Comparison of ENCODE assay signal across 8 cellular contexts in genomic region chr3:172490198-172490669, GRCh38. TPM values are rescaled to one million over a fixed set of nuclear protein-coding genes. Genes with fewer than 3 reads are reported as not detected.
DNase-seq lines count a peak whose midpoint lies in the region; ATAC-seq and FAIRE-seq lines count a peak whose summit lies in the region.
"Not testable (repeated sequence)": the region's sequence is repeated elsewhere in the genome, so short reads cannot be mapped to it uniquely, and the experiment has no call there.

No MANE protein-coding gene starts in this region.

- H3K4me1 Mint-ChIP-seq in activated CD8-positive, alpha-beta T cell treated with anti-CD3 and anti-CD28 coated beads, Interleukin-2, amount 10 ng/mL, durations not matched to agents 7 days and 5 days (ENCODE audit: low read depth) = peaks cover 17% of the 10 kb centered on the region

- POLR2A ChIA-PET in activated CD8-positive, alpha-beta T cell treated with anti-CD3 and anti-CD28 coated beads, Interleukin-2, amount 10 ng/mL, durations not matched to agents 7 days and 5 days (lab: Charles Lee) = not testable (repeated sequence)

- not testable (repeated sequence) for FAIRE-seq in HTR-8/SVneo (lab: Jason Lieb, UNC)

- H3K9me3 Mint-ChIP-seq in activated CD8-positive, alpha-beta T cell treated with anti-CD3 and anti-CD28 coated beads, Interleukin-2, amount 10 ng/mL, durations not matched to agents 7 days and 5 days (ENCODE audit: insufficient read depth) = peaks cover 15% of the 10 kb centered on the region

- DNase-seq in AML-193 (lab: John Stamatoyannopoulos, UW) (peak; percentile 84 to 86), HTR-8/SVneo (ENCODE audit: insufficient read length, low spot score) (peak; percentile 53), NT2/D1 (ENCODE audit: low read depth, low spot score) (peak; percentile 57), dermis blood vessel endothelial cell (peak; percentile 87), left kidney (ENCODE audit: low read depth, low spot score) (peak; percentile 82)
- peak; percentile 88 for DNase-seq in activated CD8-positive, alpha-beta T cell treated with anti-CD3 and anti-CD28 coated beads, Interleukin-2, amount 10 ng/mL, durations not matched to agents 7 days and 5 days
- DNase-seq in stimulated activated CD4-positive, alpha-beta T cell treated with anti-CD3 and anti-CD28 coated beads, Interleukin-2, amount 100 ng/mL, for 48 hours = peak; percentile 73 to 83

- not testable (repeated sequence) for H3K27me3 Mint-ChIP-seq in activated CD8-positive, alpha-beta T cell treated with anti-CD3 and anti-CD28 coated beads, Interleukin-2, amount 10 ng/mL, durations not matched to agents 7 days and 5 days (ENCODE audit: low read depth)

- H3K9me3 ChIP-seq in NT2/D1 (ENCODE audit: insufficient read depth, low read length) = not testable (repeated sequence)

- not testable (repeated sequence) for H3K4me1 ChIP-seq in NT2/D1 (ENCODE audit: insufficient read depth, insufficient read length)

- H3K4me3 ChIP-seq in NT2/D1 (ENCODE audit: insufficient read length, low read depth) = not testable (repeated sequence)

- not testable (repeated sequence) for H3K36me3 ChIP-seq in NT2/D1 (ENCODE audit: insufficient read depth, insufficient read length, low read length)

- not testable (repeated sequence) for H3K9ac ChIP-seq in NT2/D1 (ENCODE audit: insufficient read length, low read depth)

- H3K4me3 Mint-ChIP-seq in activated CD8-positive, alpha-beta T cell treated with anti-CD3 and anti-CD28 coated beads, Interleukin-2, amount 10 ng/mL, durations not matched to agents 7 days and 5 days = peak overlapping the region; percentile 27

- peak; percentile 87 for ATAC-seq in GM19351 (IDR thresholded peaks at IDR 0.05; ENCODE audit: unreplicated experiment)
- ATAC-seq in activated CD8-positive, alpha-beta T cell treated with anti-CD3 and anti-CD28 coated beads, Interleukin-2, amount 10 ng/mL, durations not matched to agents 7 days and 5 days = peak; percentile 76

- H3K36me3 Mint-ChIP-seq in activated CD8-positive, alpha-beta T cell treated with anti-CD3 and anti-CD28 coated beads, Interleukin-2, amount 10 ng/mL, durations not matched to agents 7 days and 5 days (ENCODE audit: low read depth) = peaks cover 37% of the 10 kb centered on the region

- H3K27ac Mint-ChIP-seq in activated CD8-positive, alpha-beta T cell treated with anti-CD3 and anti-CD28 coated beads, Interleukin-2, amount 10 ng/mL, durations not matched to agents 7 days and 5 days = peak overlapping the region; percentile 82

- H3K27me3 ChIP-seq in NT2/D1 (ENCODE audit: insufficient read depth, insufficient read length) = not testable (repeated sequence)

- CTCF ChIA-PET in activated CD8-positive, alpha-beta T cell treated with anti-CD3 and anti-CD28 coated beads, Interleukin-2, amount 10 ng/mL, durations not matched to agents 7 days and 5 days (lab: Charles Lee) = interaction anchor here (0.8 to 1.2 kb wide), 8 partner anchors 24 to 158 kb away, joined by 3 to 24 read pairs (median 3); no protein-coding TSS in a partner anchor

RNA-seq across cellular contexts. Expression of gene TNFSF10, which starts 33.0 kb away (rescaled TPM):
- 100 to 1,000 TPM; 106 to 108 TPM for total RNA-seq in activated CD8-positive, alpha-beta T cell treated with anti-CD3 and anti-CD28 coated beads, Interleukin-2, amount 10 ng/mL, durations not matched to agents 7 days and 5 days
- total RNA-seq in dermis blood vessel endothelial cell = 169 and 180 TPM in 2 replicates

RNA-seq across cellular contexts. Expression of gene GHSR, which starts 42.0 kb away (rescaled TPM):
- total RNA-seq in activated CD8-positive, alpha-beta T cell treated with anti-CD3 and anti-CD28 coated beads, Interleukin-2, amount 10 ng/mL, durations not matched to agents 7 days and 5 days = not detected
- not detected in 2 replicates for total RNA-seq in dermis blood vessel endothelial cell
